Comparison of ENCODE assay signal across 18 cellular contexts in the genomic region with DNA sequence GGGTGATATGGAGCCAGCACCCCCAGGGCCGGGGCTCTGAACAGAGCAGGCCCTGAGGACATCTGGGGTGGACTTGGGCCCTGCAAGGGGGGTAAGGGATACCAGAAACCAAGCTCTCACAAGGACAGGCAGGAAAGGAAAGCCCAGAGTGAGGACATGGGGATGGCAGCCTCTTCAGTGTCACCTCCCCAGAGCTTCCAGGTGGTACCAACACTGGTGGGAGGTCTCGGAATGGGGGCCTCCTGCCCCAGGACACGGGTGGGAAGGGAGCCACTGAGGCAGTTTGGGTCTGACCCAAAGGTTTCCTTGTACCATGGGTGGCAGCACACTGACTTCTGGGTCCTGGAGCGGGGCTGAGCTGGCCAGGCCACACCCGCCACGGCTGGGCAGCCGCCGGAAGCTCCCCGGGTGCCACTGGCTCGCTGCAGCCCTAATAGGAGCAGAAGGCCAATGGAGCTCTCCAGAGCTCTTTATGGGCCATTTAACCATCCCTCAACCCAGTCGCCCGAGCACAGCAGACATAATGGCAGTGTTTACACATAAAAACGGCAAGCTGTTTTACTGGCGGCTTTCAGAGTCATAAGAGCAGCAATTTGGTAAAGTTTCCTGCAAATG. TPM values are rescaled to one million over a fixed set of nuclear protein-coding genes. Genes with fewer than 3 reads are reported as not detected.
DNase-seq lines count a peak whose midpoint lies in the region; ATAC-seq, FAIRE-seq and TF ChIP-seq lines count a peak whose summit lies in the region.
"Had no signal": no experiment of that assay in that cellular context is flagged by ENCODE, and none has a peak within 500 bp of the region (broad histone marks: within the 10 kb centered on the region; RNA-seq: fewer than 3 reads in every experiment).

No MANE protein-coding gene starts in this region.

- WGBS in upper lobe of left lung, 2 donors: 77 to 94% methylated on average over 5 to 14 of the region's 14 CpGs

- peak; percentile 36 for DNase-seq in activated effector memory CD4-positive, alpha-beta T cell treated with anti-CD3 and anti-CD28 coated beads, Interleukin-2, amount 50 U/mL, for 16 hours
- DNase-seq in activated effector memory CD4-positive, alpha-beta T cell treated with Interleukin-2 at 50 U/mL for 16 hours: no peak
- peak; percentile 29 for DNase-seq in NCI-H345 treated with DMSO at 0.1 percent for 48 hours (lab: John Stamatoyannopoulos, UW; ENCODE audit: unreplicated experiment)
- DNase-seq in kidney: peak; percentile 59
- peak; percentile 15 to 67 for DNase-seq in upper lobe of left lung
- no peak for DNase-seq in AG20443 (ENCODE audit: low spot score)
- no peak for DNase-seq in HuH-7.5 (ENCODE audit: low spot score)
- DNase-seq in erythroblast (lab: John Stamatoyannopoulos, UW): no peak
- DNase-seq: activated CD4-positive, alpha-beta T cell treated with anti-CD3 and anti-CD28 coated beads, Interleukin-2, amount 10 ng/mL, durations not matched to agents 24 days and 14 days; body of pancreas; naive thymus-derived CD4-positive, alpha-beta T cell; NCI-H510A treated with DMSO at 0.1 percent for 48 hours; RPMI8226 had no signal

- TF ChIP-seq CTCF in kidney (IDR thresholded peaks at IDR 0.05; ENCODE audit: borderline replicate concordance, extremely low read depth, insufficient read depth) (no peak), upper lobe of left lung (IDR thresholded peaks at IDR 0.05) (no peak)

- no peak for ATAC-seq in upper lobe of left lung (ENCODE audit: low FRiP score in 2 of 2)
- ATAC-seq: body of pancreas; naive thymus-derived CD4-positive, alpha-beta T cell; SK-N-SH treated with all-trans-retinoic acid at 6 μM for 48 hours had no signal

- intact Hi-C loops in kidney (cut with DNase I): no loop called here

- H3K4me3 ChIP-seq in kidney (ENCODE audit: low read length in 2 of 2) (no peak overlapping the region), upper lobe of left lung (no peak overlapping the region)
- H3K4me3 ChIP-seq: body of pancreas had no signal

- H3K36me3 ChIP-seq in kidney (ENCODE audit: control insufficient read depth in 1 of 2, insufficient read depth in 2 of 2, low read length in 2 of 2) (peaks cover 10 to 13% of the 10 kb centered on the region in 2 donors), upper lobe of left lung (peaks cover 0 to 27% (median 17%) of the 10 kb centered on the region in 4 donors)

- H3K9me3 ChIP-seq in kidney (ENCODE audit: control insufficient read depth in 1 of 2, low read length in 2 of 2) (no peaks in the 10 kb centered on the region), upper lobe of left lung (no peaks in the 10 kb centered on the region)
- H3K9me3 ChIP-seq: body of pancreas had no signal

- no peak overlapping the region for H3K27ac ChIP-seq in kidney (ENCODE audit: low read depth in 2 of 2, low read length in 2 of 2)
- H3K27ac ChIP-seq in upper lobe of left lung: no peak overlapping the region
- H3K27ac ChIP-seq: body of pancreas, C4-2B had no signal

- no peaks in the 10 kb centered on the region for H3K27me3 ChIP-seq in upper lobe of left lung
- H3K27me3 ChIP-seq: body of pancreas had no signal

- no peak for TF ChIP-seq EP300 in upper lobe of left lung (IDR thresholded peaks at IDR 0.05)

- H3K9ac ChIP-seq in kidney (ENCODE audit: low read length in 2 of 2): no peak overlapping the region

- no peaks in the 10 kb centered on the region for H3K4me1 ChIP-seq in kidney (ENCODE audit: control insufficient read depth in 1 of 2, insufficient read depth in 1 of 2, low read depth in 1 of 2, low read length in 2 of 2)
- H3K4me1 ChIP-seq in upper lobe of left lung: no peaks in the 10 kb centered on the region
- H3K4me1 ChIP-seq: body of pancreas had no signal

- TF ChIP-seq POLR2A in upper lobe of left lung (IDR thresholded peaks at IDR 0.05): no peak
- no peak for TF ChIP-seq POLR2A in erythroblast (IDR thresholded peaks at IDR 0.05; ENCODE audit: low read length)

- no peak for FAIRE-seq in kidney (lab: Jason Lieb, UNC)
- FAIRE-seq: D721Med, endometrium, H1 had no signal

RNA-seq across cellular contexts. Expression of a gene that starts 59.4 kb away (rescaled TPM):
- 71.4 TPM for total RNA-seq in kidney
- polyA plus RNA-seq in kidney (ENCODE audit: insufficient read depth, low read depth, low replicate concordance): 402 TPM
- total RNA-seq in upper lobe of left lung: 100 to 1,000 TPM in 2 of 6 donors, 10 to 100 TPM in 4; 30.4 to 106 (median 80.6) TPM

Comparison
In these comparisons a context has a peak if more than half of its experiments do, and no peak if none do; other contexts are left out.
1. DNase-seq: peak in activated effector memory CD4-positive, alpha-beta T cell treated with anti-CD3 and anti-CD28 coated beads, Interleukin-2, amount 50 U/mL, for 16 hours (single experiment), NCI-H345 treated with DMSO at 0.1 percent for 48 hours (single experiment), kidney (single experiment) and upper lobe of left lung (2 of 2); none in activated effector memory CD4-positive, alpha-beta T cell treated with Interleukin-2 at 50 U/mL for 16 hours (single experiment), AG20443 (single experiment), HuH-7.5 (single experiment) and erythroblast (0 of 2).